ENCODE assay signal across 9 cellular contexts in the genomic region with DNA sequence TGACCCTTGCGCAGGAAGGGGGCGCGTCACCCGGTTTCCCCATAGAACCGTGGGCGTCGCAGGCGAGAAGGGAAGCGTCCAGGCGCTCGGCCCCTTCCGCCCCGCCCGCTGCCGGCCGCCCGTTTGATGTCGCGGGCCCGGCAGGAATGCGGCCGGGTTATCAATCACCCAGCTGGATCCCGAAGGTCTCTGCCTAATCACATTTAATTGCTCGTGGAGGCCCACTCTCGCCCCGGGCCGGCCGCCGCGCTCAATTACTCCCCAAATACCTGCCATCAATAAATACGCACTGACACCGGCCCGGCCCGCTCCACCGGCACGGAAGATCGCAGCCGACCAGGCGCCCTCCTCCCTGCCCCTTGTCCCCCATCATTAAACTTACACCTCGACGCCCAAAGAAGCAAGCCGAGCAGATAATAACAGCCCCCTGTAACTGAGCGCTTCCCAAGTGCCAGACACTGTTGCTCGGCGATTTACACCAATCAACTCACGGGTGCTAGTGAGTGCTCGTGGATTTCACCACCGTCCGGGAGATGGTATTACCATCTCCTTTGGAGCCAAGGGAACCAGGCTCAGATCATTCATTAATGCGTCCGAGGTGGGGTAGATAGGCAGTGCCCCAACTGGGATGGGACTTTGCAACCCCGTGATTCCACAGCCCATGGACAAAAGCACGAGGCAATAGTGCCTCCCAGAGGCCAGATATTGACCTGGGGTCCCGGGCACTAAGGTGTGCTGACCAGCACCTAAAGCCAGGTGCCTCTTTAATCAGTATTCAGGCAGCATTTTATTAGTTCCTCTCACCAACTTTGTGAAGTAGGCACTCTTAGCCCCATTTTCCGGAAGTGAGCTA. TPM values are rescaled to one million over a fixed set of nuclear protein-coding genes. Genes with fewer than 3 reads are reported as not detected.
DNase-seq lines count a peak whose midpoint lies in the region; ATAC-seq, FAIRE-seq and TF ChIP-seq lines count a peak whose summit lies in the region.
"Had no signal": no experiment of that assay in that cellular context is flagged by ENCODE, and none has a peak within 500 bp of the region (broad histone marks: within the 10 kb centered on the region; RNA-seq: fewer than 3 reads in every experiment).

No MANE protein-coding gene starts in this region.

- no peak for TF ChIP-seq POLR2A in A549 (IDR thresholded peaks at IDR 0.05; ENCODE audit: low read length)
- TF ChIP-seq POLR2A in GM12878 (IDR thresholded peaks at IDR 0.05; ENCODE audit: low read depth, low read length) = no peak

- H3K36me3 ChIP-seq in GM12878 (ENCODE audit: control insufficient read depth in 2 of 2, insufficient read depth in 2 of 2, low read length in 1 of 2) = no peaks in the 10 kb centered on the region

- ATAC-seq in A549 (peak; percentile 84 to 92), GM12878 (no peak), HG03139 (IDR thresholded peaks at IDR 0.05; ENCODE audit: unreplicated experiment) (no peak)

- CTCF ChIA-PET in A549 (lab: Yijun Ruan, JAX) (interaction anchor here (0.5 to 4.1 kb wide), 19 partner anchors 8 to 823 kb away, joined by 3 to 100 read pairs (median 4); no protein-coding TSS in a partner anchor), GM12878 (lab: Yijun Ruan, JAX) (no interaction called here)

- 44% methylated on average over 48 of the region's 55 CpGs for WGBS in A549 (ENCODE audit: missing lambda C conversion rate)
- WGBS in GM12878 (ENCODE audit: insufficient coverage, insufficient replicate concordance, low lambda C conversion rate, missing lambda C conversion rate) = 37% methylated on average over 37 of the region's 55 CpGs

- RAD21 ChIA-PET in GM12878 (lab: Charles Lee; ENCODE audit: unreplicated experiment) = no interaction called here

- TF ChIP-seq RAD21 in A549 (conservative IDR thresholded peaks at IDR 0.05 in 1 of 2, IDR thresholded peaks at IDR 0.05 in 1 of 2) (peak; percentile 88 to 93), GM12878 (IDR thresholded peaks at IDR 0.05; ENCODE audit: insufficient read depth, low read depth, low read length) (0 out of 2 replicates have a peak, but pooled peaks have one; percentile 18)

- peak; percentile 34 to 76 for DNase-seq in A549 (ENCODE audit: low read depth in 1 of 2, low spot score in 1 of 2)
- DNase-seq in HFF-Myc (ENCODE audit: extremely low read depth, low read depth) = no peak
- DNase-seq in GM12878 (ENCODE audit: low read depth, low spot score) = no peak
- peak; percentile 72 for DNase-seq in left kidney (ENCODE audit: low read depth, low spot score)
- DNase-seq in RCC 7860 (ENCODE audit: low spot score) = no peak
- DNase-seq in A172 (ENCODE audit: low spot score) = no peak
- no peak for DNase-seq in activated effector memory CD4-positive, alpha-beta T cell treated with anti-CD3 and anti-CD28 coated beads, Interleukin-2, amount 50 U/mL, for 16 hours
- DNase-seq: GDM1 had no signal

- TF ChIP-seq CTCF in A549 (IDR thresholded peaks at IDR 0.05) (peak; percentile 86), HFF-Myc (IDR thresholded peaks at IDR 0.05; ENCODE audit: low read depth, low read length, missing control alignments) (peak; percentile 27), GM12878 (IDR thresholded peaks at IDR 0.05 in 2 of 3, conservative IDR thresholded peaks at IDR 0.05 in 1 of 3; ENCODE audit: control insufficient read depth in 2 of 3, extremely low read depth in 1 of 3, insufficient read depth in 1 of 3, low read depth in 3 of 3, low read length in 3 of 3) (peak in 1 of 3 experiments; percentile 21; a peak in 2 of 6 replicates)

- no peak overlapping the region for H3K9ac ChIP-seq in GM12878 (ENCODE audit: control insufficient read depth, insufficient read depth, low read length)

- SMC1A ChIA-PET in GM12878 (lab: Charles Lee; ENCODE audit: uncharacterized antibody, unreplicated experiment) = no interaction called here

- no peaks in the 10 kb centered on the region for H3K79me2 ChIP-seq in GM12878 (ENCODE audit: control insufficient read depth, insufficient read depth, low read length)

- H2AFZ ChIP-seq in GM12878 (ENCODE audit: control insufficient read depth, low read depth, low read length) = no peak overlapping the region

- POLR2A ChIA-PET in A549 (lab: Yijun Ruan, JAX) = no interaction called here
- POLR2A ChIA-PET in GM12878 (lab: Charles Lee) = no interaction called here

- no peak for FAIRE-seq in A549 (lab: Jason Lieb, UNC)
- FAIRE-seq in GM12878 (lab: Jason Lieb, UNC) = no peak
- no peak for FAIRE-seq in RCC 7860 (lab: Jason Lieb, UNC)

- in situ Hi-C loops in GM12878 (cut with MboI) = no loop called here

- intact Hi-C loops in GM12878 (cut with micrococcal nuclease; ENCODE audit: unreplicated experiment) = no loop called here

- H3K4me3 ChIP-seq in A549 (peak overlapping the region; percentile 43), HFF-Myc (replicated peaks; ENCODE audit: low read depth, low read length) (no peak overlapping the region), GM12878 (no peak overlapping the region)

- H4K20me1 ChIP-seq in GM12878 (ENCODE audit: control insufficient read depth, insufficient read depth) = no peaks in the 10 kb centered on the region

- no peak for TF ChIP-seq EP300 in A549 (IDR thresholded peaks at IDR 0.05)
- no peak for TF ChIP-seq EP300 in GM12878 (IDR thresholded peaks at IDR 0.05; ENCODE audit: borderline replicate concordance in 1 of 2, control insufficient read depth in 1 of 2, low read depth in 2 of 2, low read length in 2 of 2)

- peaks cover 14 to 19% of the 10 kb centered on the region in 2 experiments for H3K27me3 ChIP-seq in GM12878 (replicated peaks in 1 of 2; ENCODE audit: control insufficient read depth in 2 of 2, insufficient read depth in 2 of 2, low read length in 1 of 2)

- peak overlapping the region in 1 of 2 experiments; percentile 44; a peak in 1 of 6 replicates for H3K27ac ChIP-seq in A549
- no peak overlapping the region for H3K27ac ChIP-seq in GM12878 (ENCODE audit: control insufficient read depth, insufficient read depth)

- BruUV-seq in GM12878 (replicated peaks; lab: Mats Ljungman, UMichigan) = no TSS peak

- no peaks in the 10 kb centered on the region for H3K9me3 ChIP-seq in A549
- no peaks in the 10 kb centered on the region for H3K9me3 ChIP-seq in GM12878 (replicated peaks; ENCODE audit: control insufficient read depth, insufficient read depth, low read length)

- H3K4me2 ChIP-seq in A549 (peak overlapping the region; percentile 92), GM12878 (ENCODE audit: control insufficient read depth, insufficient read depth) (no peak overlapping the region)

- H3K4me1 ChIP-seq in A549 (no peaks in the 10 kb centered on the region), GM12878 (ENCODE audit: control insufficient read depth, insufficient read depth, low read length) (no peaks in the 10 kb centered on the region)

TF ChIP-seq in A549, 52 proteins besides CTCF, POLR2A, EP300 and RAD21:
- TF ChIP-seq SMC3 (IDR thresholded peaks at IDR 0.05) = peak; percentile 89
- no peak for TF ChIP-seq RNF2 (IDR thresholded peaks at IDR 0.05; ENCODE audit: borderline replicate concordance, low read depth)
TF ChIP-seq in A549: peak in this region for 1.

TF ChIP-seq in GM12878, 131 proteins besides CTCF, POLR2A, EP300 and RAD21:
- TF ChIP-seq ZNF274 (IDR thresholded peaks at IDR 0.05; ENCODE audit: insufficient read depth, insufficient read length) (no peak), ZSCAN29 (IDR thresholded peaks at IDR 0.05) (no peak), RELA (IDR thresholded peaks at IDR 0.05; ENCODE audit: borderline replicate concordance, partially characterized antibody) (no peak), SUZ12 (IDR thresholded peaks at IDR 0.05; ENCODE audit: unreplicated experiment) (peak; percentile 30), ASH2L (IDR thresholded peaks at IDR 0.05; ENCODE audit: borderline replicate concordance, low read depth) (no peak), ESRRA (IDR thresholded peaks at IDR 0.05; ENCODE audit: low read length) (no peak), HCFC1 (IDR thresholded peaks at IDR 0.05; ENCODE audit: low read length) (no peak), EGR1 (IDR thresholded peaks at IDR 0.05; ENCODE audit: borderline replicate concordance in 1 of 2, low read depth in 2 of 2, low read length in 2 of 2) (no peak), TBL1XR1 (IDR thresholded peaks at IDR 0.05; ENCODE audit: low read depth, low read length) (no peak), JUND (IDR thresholded peaks at IDR 0.05; ENCODE audit: low read depth, low read length) (no peak), MYC (IDR thresholded peaks at IDR 0.05; ENCODE audit: insufficient read depth, insufficient read length, insufficient replicate concordance, low read length, severe bottlenecking) (no peak), TAF1 (IDR thresholded peaks at IDR 0.05; ENCODE audit: borderline replicate concordance, low read depth, low read length) (no peak), SMC3 (IDR thresholded peaks at IDR 0.05; ENCODE audit: borderline replicate concordance, low read length) (peak; percentile 16; the same call in 1 of the 2 replicates)
TF ChIP-seq in GM12878: peak in this region for 2.

RNA-seq across cellular contexts. Expression of a gene that starts 11.3 kb away (rescaled TPM):
- polyA plus RNA-seq in A549 (2011; rRNA removed) = 2.4 and 3.8 TPM in 2 replicates
- polyA plus RNA-seq in A549 (2012; cell fraction: cytosol; rRNA removed) = 3.3 and 3.9 TPM in 2 replicates
- 3.3 and 3.5 TPM in 2 replicates for polyA plus RNA-seq in A549 (2012; cell fraction: nucleus; rRNA removed)
- 2.0 to 2.6 TPM (median 2.6 TPM) in 3 replicates for polyA plus RNA-seq in A549 (2017; fragmentation: RNase III; extraction: RNeasy Plus Mini Kit Qiagen cat#74134 plus additional on column Dnase treatment)
- polyA minus RNA-seq in A549 (2011; rRNA and poly(A)+ RNA removed) = 3.2 and 4.2 TPM in 2 replicates
- not detected in 2 replicates for total RNA-seq in GM12878 (2013; cell fraction: nucleolus; rRNA removed)
- total RNA-seq in GM12878 (2014; rRNA removed) = not detected in 2 replicates
- total RNA-seq in GM12878 (2014; rRNA removed; fragmentation: Illumina TruSeq; extraction: Trizol) = not detected in 2 replicates
- not detected in 2 replicates for total RNA-seq in GM12878 (2021)
- polyA plus RNA-seq in GM12878 (2011; ENCODE audit: low read depth) = not detected
- not detected in 2 replicates for polyA plus RNA-seq in GM12878 (2011; rRNA removed)
- polyA plus RNA-seq in GM12878 (2011; cell fraction: cytosol; rRNA removed) = not detected in 2 replicates
- polyA plus RNA-seq in GM12878 (2011; cell fraction: nucleus; rRNA removed) = not detected in 2 replicates
- polyA plus RNA-seq in GM12878 (2012) = not detected in 2 replicates
- not detected in 2 replicates for polyA plus RNA-seq in GM12878 (2014; fragmentation: Illumina TruSeq; extraction: Trizol)
- not detected for polyA plus RNA-seq in GM12878 (2014; fragmentation: Nextera tagmentation; extraction: Ambion mirVana)
- not detected in 2 replicates for polyA plus RNA-seq in GM12878 (2014; rRNA removed)
- polyA plus RNA-seq in GM12878 (2016; fragmentation: Nextera tagmentation; extraction: Ambion mirVana) = not detected
- not detected in 2 replicates for polyA minus RNA-seq in GM12878 (2011; rRNA and poly(A)+ RNA removed)
- not detected in 2 replicates for polyA minus RNA-seq in GM12878 (2011; cell fraction: cytosol; rRNA and poly(A)+ RNA removed)
- polyA minus RNA-seq in GM12878 (2011; cell fraction: nucleus; rRNA and poly(A)+ RNA removed) = not detected in 2 replicates
- total RNA-seq in A172 (2014; rRNA removed; shearing (Covaris generic)) = 0.36 TPM in 1 of 2 replicates, not detected in the other

Comparison
In these comparisons a context has a peak if more than half of its experiments do, and no peak if none do; other contexts are left out.
1. ATAC-seq: peak in A549 (2 of 2); none in GM12878 (single experiment) and HG03139 (single experiment).
2. DNase-seq: peak in A549 (2 of 2) and left kidney (single experiment); none in HFF-Myc (single experiment), GM12878 (single experiment), RCC 7860 (single experiment), A172 (single experiment) and activated effector memory CD4-positive, alpha-beta T cell treated with anti-CD3 and anti-CD28 coated beads, Interleukin-2, amount 50 U/mL, for 16 hours (single experiment).